Comparison of ENCODE assay signal across 1 cellular context in the genomic region with DNA sequence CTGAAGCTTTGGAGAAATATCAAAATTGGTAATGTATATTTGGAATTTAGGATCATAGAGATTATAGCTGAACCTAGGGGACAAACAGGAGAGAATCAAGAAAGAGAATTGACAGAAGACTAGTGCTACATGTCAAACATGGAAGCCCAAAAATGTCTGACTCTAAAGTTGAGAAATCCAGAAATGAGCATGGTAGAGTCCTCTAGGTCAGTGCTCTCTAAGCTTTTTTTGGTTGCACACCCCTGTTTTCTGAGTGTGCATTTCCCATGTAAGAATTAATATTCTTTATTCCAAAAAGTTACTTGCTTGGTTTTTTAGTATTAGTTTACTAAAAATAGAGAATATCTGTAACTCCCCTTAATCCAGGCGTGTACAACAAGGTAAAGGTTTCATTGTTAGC.
TF ChIP-seq lines count a peak whose summit lies in the region.

No MANE protein-coding gene starts in this region.

TF ChIP-seq in HepG2, 621 proteins besides CTCF, POLR2A, EP300 and RAD21:
- TF ChIP-seq PHF5A (CRISPR knock-in tag; IDR thresholded peaks at IDR 0.05; ENCODE audit: low read depth, unreplicated experiment) (no peak), NFE2 (CRISPR knock-in tag; IDR thresholded peaks at IDR 0.05) (no peak)
